In the genomic region with DNA sequence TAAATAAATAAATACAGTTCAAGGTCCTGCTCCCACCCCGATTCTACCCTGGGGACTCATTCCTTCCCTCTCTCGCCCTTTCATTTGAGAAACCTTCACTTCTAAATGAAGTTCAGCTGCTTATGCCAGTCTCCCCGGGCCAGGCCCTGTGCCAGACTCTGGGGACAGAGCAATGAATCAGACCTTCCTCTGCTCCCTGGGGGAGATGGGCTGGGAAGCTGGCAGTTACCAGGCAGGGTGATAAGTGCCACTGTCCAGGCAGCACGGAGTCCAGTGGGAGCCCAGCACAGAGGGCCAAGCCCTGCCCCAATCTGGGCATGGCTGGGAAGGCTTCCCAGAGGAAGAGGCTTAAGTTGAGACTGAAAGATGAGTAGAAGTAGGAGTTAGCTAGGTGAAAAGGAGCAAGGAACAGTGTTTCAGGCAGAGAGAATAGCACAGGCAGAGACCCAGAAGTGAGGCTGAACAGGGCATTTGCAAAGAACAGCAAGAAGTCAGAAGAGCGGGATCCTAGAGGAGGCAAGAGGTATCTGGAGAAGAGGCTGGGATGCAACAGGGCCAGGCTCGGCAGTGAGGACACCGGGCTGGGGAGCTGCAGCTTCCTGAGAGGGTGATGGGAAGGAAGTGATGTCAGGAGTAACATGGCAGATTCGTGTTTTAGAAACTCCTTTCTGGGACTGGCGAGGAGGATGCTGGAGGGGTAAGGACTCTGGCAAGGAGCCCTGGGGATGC, we compare ENCODE assay signal across 10 cellular contexts. TPM values are rescaled to one million over a fixed set of nuclear protein-coding genes. Genes with fewer than 3 reads are reported as not detected.
DNase-seq lines count a peak whose midpoint lies in the region; TF ChIP-seq lines count a peak whose summit lies in the region.
"Had no signal": no experiment of that assay in that cellular context is flagged by ENCODE, and none has a peak within 500 bp of the region (broad histone marks: within the 10 kb centered on the region; RNA-seq: fewer than 3 reads in every experiment).

No MANE protein-coding gene starts in this region.

- no peaks in the 10 kb centered on the region for H3K79me2 ChIP-seq in OCI-LY3 (ENCODE audit: low read length)

- 0 out of 2 replicates have a peak overlapping the region, but pooled peaks have one; percentile 13 for H3K4me3 ChIP-seq in OCI-LY3 (ENCODE audit: low read length)
- H3K4me3 ChIP-seq in rectal smooth muscle tissue (ENCODE audit: low read length), result peak overlapping the region; percentile 14
- no peak overlapping the region for H3K4me3 ChIP-seq in WERI-Rb-1 (ENCODE audit: low read depth, low read length)

- peak overlapping the region; percentile 39 for H3K4me2 ChIP-seq in OCI-LY3 (ENCODE audit: low read length)

- H3K27ac ChIP-seq in OCI-LY3 (ENCODE audit: low read length), result no peak overlapping the region
- H3K27ac ChIP-seq in rectal smooth muscle tissue (ENCODE audit: low read depth, low read length), result peak overlapping the region; percentile 80
- H3K27ac ChIP-seq in WERI-Rb-1, result no peak overlapping the region
- H3K27ac ChIP-seq: HL-60 had no signal

- H3K36me3 ChIP-seq in OCI-LY3 (replicated peaks; ENCODE audit: low read depth, low read length) (no peaks in the 10 kb centered on the region), rectal smooth muscle tissue (ENCODE audit: control insufficient read depth, insufficient read depth, low read length) (no peaks in the 10 kb centered on the region), WERI-Rb-1 (no peaks in the 10 kb centered on the region)

- DNase-seq in Daoy (ENCODE audit: low read depth) (peak; percentile 63), dermis blood vessel endothelial cell (peak; percentile 38), GF-D8 (lab: John Stamatoyannopoulos, UW) (no peak), ecto neural progenitor cell (ENCODE audit: low spot score) (no peak), WERI-Rb-1 (no peak)
- DNase-seq: DND-41, HFFc6 had no signal

- no peaks in the 10 kb centered on the region for H3K9me3 ChIP-seq in OCI-LY3 (ENCODE audit: insufficient read depth, low read length)
- no peaks in the 10 kb centered on the region for H3K9me3 ChIP-seq in WERI-Rb-1 (ENCODE audit: severe bottlenecking)

- H3K27me3 ChIP-seq in OCI-LY3 (ENCODE audit: low read depth, low read length) (no peaks in the 10 kb centered on the region), rectal smooth muscle tissue (ENCODE audit: control insufficient read depth, insufficient read depth, low read length) (no peaks in the 10 kb centered on the region), WERI-Rb-1 (ENCODE audit: insufficient read depth, low read depth, severe bottlenecking) (no peaks in the 10 kb centered on the region)

- peak overlapping the region; percentile 70; the same call in 1 of the 2 replicates for H2AFZ ChIP-seq in OCI-LY3 (ENCODE audit: low read depth, low read length)

- no peaks in the 10 kb centered on the region for H4K20me1 ChIP-seq in OCI-LY3 (ENCODE audit: insufficient read depth, low read length)

- TF ChIP-seq CTCF in OCI-LY3 (IDR thresholded peaks at IDR 0.05; ENCODE audit: low read depth, low read length), result no peak
- TF ChIP-seq CTCF in WERI-Rb-1 (IDR thresholded peaks at IDR 0.05; ENCODE audit: low read depth, low read length), result no peak

- H3K9ac ChIP-seq in OCI-LY3 (ENCODE audit: low read length) (no peak overlapping the region), rectal smooth muscle tissue (ENCODE audit: low read length) (no peak overlapping the region)

- H3K4me1 ChIP-seq in OCI-LY3 (ENCODE audit: low read length) (peaks cover 41% of the 10 kb centered on the region), rectal smooth muscle tissue (ENCODE audit: control insufficient read depth, insufficient read depth, low read length) (peaks cover 64% of the 10 kb centered on the region)

RNA-seq across cellular contexts. Expression of gene KCNQ4, which starts 13.5 kb away (rescaled TPM):
- 0.17 TPM in 1 of 2 replicates, not detected in the other for total RNA-seq in Daoy (2014; rRNA removed; shearing (Covaris generic))
- total RNA-seq in dermis blood vessel endothelial cell, result not detected in 2 replicates

Comparison
In these comparisons a context has a peak if more than half of its experiments do, and no peak if none do; other contexts are left out.
1. DNase-seq: peak in Daoy (single experiment) and dermis blood vessel endothelial cell (single experiment); none in GF-D8 (single experiment), ecto neural progenitor cell (single experiment) and WERI-Rb-1 (single experiment).